In genomic region chr1:109090415-109091195, GRCh38 we compare ENCODE assay signal across 1 cellular context.
TF ChIP-seq lines count a peak whose summit lies in the region.

Gene TMEM167B, plus strand, starts transcription at chr1:109090764. Its CDS starts 109 bp downstream, at chr1:109090873.

TF ChIP-seq in HepG2, 621 proteins besides CTCF, POLR2A, EP300 and RAD21 (continued from another document and continues in another):
- TF ChIP-seq REST (IDR thresholded peaks at IDR 0.05; ENCODE audit: borderline replicate concordance in 1 of 2, low read depth in 1 of 2, low read length in 2 of 2): peak in 1 of 2 experiments; percentile 63; a peak in 2 of 4 replicates
- TF ChIP-seq, protein P1, sequence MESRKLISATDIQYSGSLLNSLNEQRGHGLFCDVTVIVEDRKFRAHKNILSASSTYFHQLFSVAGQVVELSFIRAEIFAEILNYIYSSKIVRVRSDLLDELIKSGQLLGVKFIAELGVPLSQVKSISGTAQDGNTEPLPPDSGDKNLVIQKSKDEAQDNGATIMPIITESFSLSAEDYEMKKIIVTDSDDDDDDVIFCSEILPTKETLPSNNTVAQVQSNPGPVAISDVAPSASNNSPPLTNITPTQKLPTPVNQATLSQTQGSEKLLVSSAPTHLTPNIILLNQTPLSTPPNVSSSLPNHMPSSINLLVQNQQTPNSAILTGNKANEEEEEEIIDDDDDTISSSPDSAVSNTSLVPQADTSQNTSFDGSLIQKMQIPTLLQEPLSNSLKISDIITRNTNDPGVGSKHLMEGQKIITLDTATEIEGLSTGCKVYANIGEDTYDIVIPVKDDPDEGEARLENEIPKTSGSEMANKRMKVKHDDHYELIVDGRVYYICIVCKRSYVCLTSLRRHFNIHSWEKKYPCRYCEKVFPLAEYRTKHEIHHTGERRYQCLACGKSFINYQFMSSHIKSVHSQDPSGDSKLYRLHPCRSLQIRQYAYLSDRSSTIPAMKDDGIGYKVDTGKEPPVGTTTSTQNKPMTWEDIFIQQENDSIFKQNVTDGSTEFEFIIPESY (CRISPR knock-in tag; IDR thresholded peaks at IDR 0.05): peak; percentile 64
- TF ChIP-seq GTF2F1 (IDR thresholded peaks at IDR 0.05; ENCODE audit: low read length): no peak
- TF ChIP-seq, protein P2, sequence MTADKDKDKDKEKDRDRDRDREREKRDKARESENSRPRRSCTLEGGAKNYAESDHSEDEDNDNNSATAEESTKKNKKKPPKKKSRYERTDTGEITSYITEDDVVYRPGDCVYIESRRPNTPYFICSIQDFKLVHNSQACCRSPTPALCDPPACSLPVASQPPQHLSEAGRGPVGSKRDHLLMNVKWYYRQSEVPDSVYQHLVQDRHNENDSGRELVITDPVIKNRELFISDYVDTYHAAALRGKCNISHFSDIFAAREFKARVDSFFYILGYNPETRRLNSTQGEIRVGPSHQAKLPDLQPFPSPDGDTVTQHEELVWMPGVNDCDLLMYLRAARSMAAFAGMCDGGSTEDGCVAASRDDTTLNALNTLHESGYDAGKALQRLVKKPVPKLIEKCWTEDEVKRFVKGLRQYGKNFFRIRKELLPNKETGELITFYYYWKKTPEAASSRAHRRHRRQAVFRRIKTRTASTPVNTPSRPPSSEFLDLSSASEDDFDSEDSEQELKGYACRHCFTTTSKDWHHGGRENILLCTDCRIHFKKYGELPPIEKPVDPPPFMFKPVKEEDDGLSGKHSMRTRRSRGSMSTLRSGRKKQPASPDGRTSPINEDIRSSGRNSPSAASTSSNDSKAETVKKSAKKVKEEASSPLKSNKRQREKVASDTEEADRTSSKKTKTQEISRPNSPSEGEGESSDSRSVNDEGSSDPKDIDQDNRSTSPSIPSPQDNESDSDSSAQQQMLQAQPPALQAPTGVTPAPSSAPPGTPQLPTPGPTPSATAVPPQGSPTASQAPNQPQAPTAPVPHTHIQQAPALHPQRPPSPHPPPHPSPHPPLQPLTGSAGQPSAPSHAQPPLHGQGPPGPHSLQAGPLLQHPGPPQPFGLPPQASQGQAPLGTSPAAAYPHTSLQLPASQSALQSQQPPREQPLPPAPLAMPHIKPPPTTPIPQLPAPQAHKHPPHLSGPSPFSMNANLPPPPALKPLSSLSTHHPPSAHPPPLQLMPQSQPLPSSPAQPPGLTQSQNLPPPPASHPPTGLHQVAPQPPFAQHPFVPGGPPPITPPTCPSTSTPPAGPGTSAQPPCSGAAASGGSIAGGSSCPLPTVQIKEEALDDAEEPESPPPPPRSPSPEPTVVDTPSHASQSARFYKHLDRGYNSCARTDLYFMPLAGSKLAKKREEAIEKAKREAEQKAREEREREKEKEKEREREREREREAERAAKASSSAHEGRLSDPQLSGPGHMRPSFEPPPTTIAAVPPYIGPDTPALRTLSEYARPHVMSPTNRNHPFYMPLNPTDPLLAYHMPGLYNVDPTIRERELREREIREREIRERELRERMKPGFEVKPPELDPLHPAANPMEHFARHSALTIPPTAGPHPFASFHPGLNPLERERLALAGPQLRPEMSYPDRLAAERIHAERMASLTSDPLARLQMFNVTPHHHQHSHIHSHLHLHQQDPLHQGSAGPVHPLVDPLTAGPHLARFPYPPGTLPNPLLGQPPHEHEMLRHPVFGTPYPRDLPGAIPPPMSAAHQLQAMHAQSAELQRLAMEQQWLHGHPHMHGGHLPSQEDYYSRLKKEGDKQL (CRISPR knock-in tag; IDR thresholded peaks at IDR 0.05; ENCODE audit: low read depth): 0 out of 2 replicates have a peak, but pooled peaks have one; percentile 38
- peak; percentile 62; the same call in 1 of the 2 replicates for TF ChIP-seq ZNF609 (CRISPR knock-in tag; IDR thresholded peaks at IDR 0.05; ENCODE audit: borderline replicate concordance)
- TF ChIP-seq ZNF12 (CRISPR knock-in tag; IDR thresholded peaks at IDR 0.05): peak; percentile 44; the same call in 1 of the 2 replicates
- no peak for TF ChIP-seq NR1H2 (CRISPR knock-in tag; IDR thresholded peaks at IDR 0.05; ENCODE audit: borderline replicate concordance, low read depth)
- peak; percentile 84 for TF ChIP-seq ZNF891 (CRISPR knock-in tag; IDR thresholded peaks at IDR 0.05)
- 0 out of 2 replicates have a peak, but pooled peaks have one; percentile 48 for TF ChIP-seq ZBTB37 (CRISPR knock-in tag; IDR thresholded peaks at IDR 0.05)
- peak; percentile 75 for TF ChIP-seq ZNF883 (CRISPR knock-in tag; IDR thresholded peaks at IDR 0.05; ENCODE audit: not compliant biosample characterization)
- TF ChIP-seq, protein P3, sequence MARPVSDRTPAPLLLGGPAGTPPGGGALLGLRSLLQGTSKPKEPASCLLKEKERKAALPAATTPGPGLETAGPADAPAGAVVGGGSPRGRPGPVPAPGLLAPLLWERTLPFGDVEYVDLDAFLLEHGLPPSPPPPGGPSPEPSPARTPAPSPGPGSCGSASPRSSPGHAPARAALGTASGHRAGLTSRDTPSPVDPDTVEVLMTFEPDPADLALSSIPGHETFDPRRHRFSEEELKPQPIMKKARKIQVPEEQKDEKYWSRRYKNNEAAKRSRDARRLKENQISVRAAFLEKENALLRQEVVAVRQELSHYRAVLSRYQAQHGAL (CRISPR knock-in tag; IDR thresholded peaks at IDR 0.05; ENCODE audit: not compliant biosample characterization): no peak
- no peak for TF ChIP-seq HOXA7 (CRISPR knock-in tag; IDR thresholded peaks at IDR 0.05)
- TF ChIP-seq ZNF263 (CRISPR knock-in tag; IDR thresholded peaks at IDR 0.05): no peak
- peak; percentile 52; the same call in 1 of the 2 replicates for TF ChIP-seq HES4 (CRISPR knock-in tag; IDR thresholded peaks at IDR 0.05; ENCODE audit: borderline replicate concordance)
- peak; percentile 90 for TF ChIP-seq ZNF331 (CRISPR knock-in tag; IDR thresholded peaks at IDR 0.05)
- TF ChIP-seq ZNF138 (CRISPR knock-in tag; IDR thresholded peaks at IDR 0.05; ENCODE audit: low read depth): 0 out of 2 replicates have a peak, but pooled peaks have one; percentile 92
- peak; percentile 87; the same call in 1 of the 2 replicates for TF ChIP-seq RFXAP (CRISPR knock-in tag; IDR thresholded peaks at IDR 0.05; ENCODE audit: borderline replicate concordance)
- TF ChIP-seq SNAI1 (CRISPR knock-in tag; IDR thresholded peaks at IDR 0.05; ENCODE audit: borderline replicate concordance): no peak
- TF ChIP-seq, protein P4, sequence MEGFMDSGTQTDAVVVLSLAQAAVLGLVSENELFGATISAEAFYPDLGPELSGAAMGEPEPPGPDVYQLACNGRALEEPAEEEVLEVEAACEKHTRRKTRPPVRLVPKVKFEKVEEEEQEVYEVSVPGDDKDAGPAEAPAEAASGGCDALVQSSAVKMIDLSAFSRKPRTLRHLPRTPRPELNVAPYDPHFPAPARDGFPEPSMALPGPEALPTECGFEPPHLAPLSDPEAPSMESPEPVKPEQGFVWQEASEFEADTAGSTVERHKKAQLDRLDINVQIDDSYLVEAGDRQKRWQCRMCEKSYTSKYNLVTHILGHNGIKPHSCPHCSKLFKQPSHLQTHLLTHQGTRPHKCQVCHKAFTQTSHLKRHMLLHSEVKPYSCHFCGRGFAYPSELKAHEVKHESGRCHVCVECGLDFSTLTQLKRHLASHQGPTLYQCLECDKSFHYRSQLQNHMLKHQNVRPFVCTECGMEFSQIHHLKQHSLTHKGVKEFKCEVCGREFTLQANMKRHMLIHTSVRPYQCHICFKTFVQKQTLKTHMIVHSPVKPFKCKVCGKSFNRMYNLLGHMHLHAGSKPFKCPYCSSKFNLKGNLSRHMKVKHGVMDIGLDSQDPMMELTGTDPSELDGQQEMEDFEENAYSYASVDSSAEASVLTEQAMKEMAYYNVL (CRISPR knock-in tag; IDR thresholded peaks at IDR 0.05; ENCODE audit: borderline replicate concordance): peak; percentile 41; the same call in 1 of the 2 replicates
- TF ChIP-seq BCL6 (CRISPR knock-in tag; IDR thresholded peaks at IDR 0.05): peak; percentile 44; the same call in 1 of the 2 replicates
- TF ChIP-seq KLF13 (CRISPR knock-in tag; IDR thresholded peaks at IDR 0.05): no peak
- TF ChIP-seq, protein P5, sequence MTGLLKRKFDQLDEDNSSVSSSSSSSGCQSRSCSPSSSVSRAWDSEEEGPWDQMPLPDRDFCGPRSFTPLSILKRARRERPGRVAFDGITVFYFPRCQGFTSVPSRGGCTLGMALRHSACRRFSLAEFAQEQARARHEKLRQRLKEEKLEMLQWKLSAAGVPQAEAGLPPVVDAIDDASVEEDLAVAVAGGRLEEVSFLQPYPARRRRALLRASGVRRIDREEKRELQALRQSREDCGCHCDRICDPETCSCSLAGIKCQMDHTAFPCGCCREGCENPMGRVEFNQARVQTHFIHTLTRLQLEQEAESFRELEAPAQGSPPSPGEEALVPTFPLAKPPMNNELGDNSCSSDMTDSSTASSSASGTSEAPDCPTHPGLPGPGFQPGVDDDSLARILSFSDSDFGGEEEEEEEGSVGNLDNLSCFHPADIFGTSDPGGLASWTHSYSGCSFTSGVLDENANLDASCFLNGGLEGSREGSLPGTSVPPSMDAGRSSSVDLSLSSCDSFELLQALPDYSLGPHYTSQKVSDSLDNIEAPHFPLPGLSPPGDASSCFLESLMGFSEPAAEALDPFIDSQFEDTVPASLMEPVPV (CRISPR knock-in tag; IDR thresholded peaks at IDR 0.05): peak; percentile 75; the same call in 1 of the 2 replicates
- TF ChIP-seq HOXA9 (CRISPR knock-in tag; IDR thresholded peaks at IDR 0.05; ENCODE audit: borderline replicate concordance): peak; percentile 59; the same call in 1 of the 2 replicates
- TF ChIP-seq ZSCAN30 (CRISPR knock-in tag; IDR thresholded peaks at IDR 0.05): peak; percentile 81
- peak; percentile 53; the same call in 1 of the 2 replicates for TF ChIP-seq FUBP1 (CRISPR knock-in tag; IDR thresholded peaks at IDR 0.05; ENCODE audit: borderline replicate concordance)
